8 cellular contexts compared by ENCODE assay signal in the genomic region with DNA sequence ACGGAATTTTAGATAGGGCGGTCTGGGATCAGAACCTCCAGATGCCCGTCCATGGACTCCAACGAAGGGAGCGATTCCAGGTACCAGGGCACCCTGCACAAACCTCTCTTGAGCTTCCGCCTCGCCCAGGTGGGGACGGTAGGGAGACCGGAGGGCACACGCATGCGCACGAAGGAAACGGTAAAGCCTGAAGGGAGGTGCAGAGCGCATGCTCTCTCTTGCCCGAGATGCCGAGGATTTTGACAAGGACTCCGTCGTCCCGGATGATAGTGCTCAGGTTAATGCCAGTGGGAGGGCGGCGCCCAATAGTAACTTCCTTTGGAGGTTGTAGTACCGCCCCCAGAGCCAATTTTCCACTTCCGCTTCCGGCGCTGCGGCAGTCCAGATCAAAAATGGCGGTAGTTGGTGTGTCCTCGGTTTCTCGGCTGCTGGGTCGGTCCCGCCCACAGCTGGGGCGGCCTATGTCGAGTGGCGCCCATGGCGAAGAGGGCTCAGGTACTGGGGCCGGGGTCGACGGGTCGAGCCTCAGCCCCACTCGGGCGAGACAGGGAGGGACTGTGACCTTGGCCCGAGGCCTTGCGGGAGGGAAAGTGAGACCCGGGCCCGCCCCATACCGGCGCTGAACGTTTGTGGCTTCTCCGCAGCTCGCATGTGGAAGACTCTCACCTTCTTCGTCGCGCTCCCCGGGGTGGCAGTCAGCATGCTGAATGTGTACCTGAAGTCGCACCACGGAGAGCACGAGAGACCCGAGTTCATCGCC. TPM values are rescaled to one million over a fixed set of nuclear protein-coding genes. Genes with fewer than 3 reads are reported as not detected.
A peak's percentile ranks its signal among the peaks of the same experiment; 100 is the strongest.
DNase-seq lines count a peak whose midpoint lies in the region; ATAC-seq, FAIRE-seq and TF ChIP-seq lines count a peak whose summit lies in the region.

COX6A1 (plus strand) TSS at position 379 of the 760 bp plus-strand sequence; CDS start at position 393, 14 bp downstream.

- H3K4me1 ChIP-seq in adrenal gland (replicated peaks in 1 of 2) (peaks cover 13 to 18% of the 10 kb centered on the region in 2 donors), heart right ventricle (peaks cover 0 to 32% (median 17%) of the 10 kb centered on the region in 9 donors), upper lobe of right lung (peaks cover 14% of the 10 kb centered on the region)

- H3K27ac ChIP-seq in adrenal gland (peak within 1 kb of the TSS; percentile 20 to 90 (median 63)), heart right ventricle (peak within 1 kb of the TSS; percentile 62 to 95 (median 88)), upper lobe of right lung (peak within 1 kb of the TSS; percentile 85)

- no peaks in the 10 kb centered on the region for H3K9me3 ChIP-seq in adrenal gland (replicated peaks in 1 of 3)
- H3K9me3 ChIP-seq in heart right ventricle = no peaks in the 10 kb centered on the region
- H3K9me3 ChIP-seq in upper lobe of right lung = no peaks in the 10 kb centered on the region

- H3K27me3 ChIP-seq in adrenal gland (no peaks in the 10 kb centered on the region), heart right ventricle (peaks cover 0 to 3% (median 0%) of the 10 kb centered on the region in 7 donors), upper lobe of right lung (no peaks in the 10 kb centered on the region)

- TF ChIP-seq POLR2A in GM12892 (IDR thresholded peaks at IDR 0.05; ENCODE audit: low read depth, low read length) (peak; percentile 82; the same call in 1 of the 2 replicates), adrenal gland (IDR thresholded peaks at IDR 0.05) (peak in 1 of 2 donors; percentile 58)

- peak in 2 of 6 experiments; percentile 2 to 10 for TF ChIP-seq CTCF in adrenal gland (IDR thresholded peaks at IDR 0.05)
- no peak for TF ChIP-seq CTCF in heart right ventricle (IDR thresholded peaks at IDR 0.05)
- TF ChIP-seq CTCF in upper lobe of right lung (IDR thresholded peaks at IDR 0.05) = no peak

- ATAC-seq in HG02852 (IDR thresholded peaks at IDR 0.05; ENCODE audit: unreplicated experiment) (peak; percentile 95), heart right ventricle (peak; percentile 96 to 99 (median 98)), upper lobe of right lung (peak; percentile 99)

- 0 to 1% (median 0%) methylated on average over 17 to 59 of the region's 59 CpGs for WGBS in adrenal gland, 4 donors
- 0% methylated on average over 59 of the region's 59 CpGs for WGBS in heart right ventricle, 2 donors

- peak; percentile 96 for FAIRE-seq in GM12892 (lab: Jason Lieb, UNC)

- H3K4me3 ChIP-seq in adrenal gland (peak within 1 kb of the TSS; percentile 74 to 90 (median 82)), heart right ventricle (peak within 1 kb of the TSS; percentile 42 to 93 (median 83)), upper lobe of right lung (peak within 1 kb of the TSS; percentile 98)

- DNase-seq in GM12892 (ENCODE audit: insufficient read length) = peak; percentile 94
- peak; percentile 100 for DNase-seq in NCI-H146 (lab: John Stamatoyannopoulos, UW)
- DNase-seq in T-helper 1 cell = peak; percentile 95 to 99 (median 98)
- peak; percentile 93 to 99 (median 98) for DNase-seq in adrenal gland
- DNase-seq in heart right ventricle = peak; percentile 92 to 96
- peak; percentile 98 for DNase-seq in posterior vena cava (ENCODE audit: low spot score)
- peak; percentile 97 for DNase-seq in upper lobe of right lung

- H3K36me3 ChIP-seq in adrenal gland (replicated peaks in 1 of 2) (peaks cover 0 to 27% of the 10 kb centered on the region in 2 donors), heart right ventricle (peaks cover 0 to 41% (median 6%) of the 10 kb centered on the region in 9 donors), upper lobe of right lung (peaks cover 38% of the 10 kb centered on the region)

- intact Hi-C loops in adrenal gland (cut with DNase I) (no loop called here), heart right ventricle (cut with DNase I) (no loop called here), posterior vena cava (cut with DNase I) (no loop called here), upper lobe of right lung (cut with DNase I) (no loop called here)

RNA-seq across cellular contexts. Expression of gene COX6A1, which starts in this region (rescaled TPM):
- polyA plus RNA-seq in GM12892 (2012; ENCODE audit: missing spikeins) = 447 TPM
- total RNA-seq in adrenal gland (1,000 to 10,000 TPM in 1 of 8 donors, 100 to 1,000 TPM in 7; 378 to 1,017 (median 587) TPM), heart right ventricle (100 to 1,000 TPM; 101 to 180 (median 151) TPM), posterior vena cava (100 to 1,000 TPM; 244 to 261 TPM), upper lobe of right lung (258 TPM)
- polyA plus RNA-seq in adrenal gland (1,000 to 10,000 TPM in 1 of 3 donors, 100 to 1,000 TPM in 2; 504 to 1,577 (median 661) TPM), heart right ventricle (100 to 1,000 TPM; 531 to 859 TPM)

Comparison
In these comparisons a context has a peak if more than half of its experiments do, and no peak if none do; other contexts are left out.
1. Peak in every context shown above with its lines: DNase-seq, ATAC-seq, H3K4me3 ChIP-seq and H3K27ac ChIP-seq.